In the genomic region with DNA sequence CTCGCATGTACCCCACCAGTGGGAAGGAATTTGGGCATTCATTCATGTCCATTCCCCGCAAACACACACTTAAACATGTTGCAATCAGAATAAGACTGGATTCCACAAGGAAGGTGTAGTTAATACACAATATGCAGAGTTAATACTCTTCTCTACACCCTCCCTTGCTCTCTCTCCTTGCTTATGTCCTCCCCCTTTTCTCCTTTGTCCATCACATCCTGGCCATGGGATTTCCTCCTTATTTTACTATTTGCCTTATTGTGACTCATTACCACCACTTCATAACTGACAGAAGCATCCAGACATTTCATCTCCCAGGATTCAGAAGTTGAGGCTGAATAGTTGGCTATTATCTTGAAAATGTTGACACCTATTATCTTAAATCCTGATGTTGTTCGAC, we compare ENCODE assay signal across 1 cellular context.
TF ChIP-seq lines count a peak whose summit lies in the region.

No MANE protein-coding gene starts in this region.

TF ChIP-seq in IMR-90, 13 proteins besides CTCF, POLR2A, EP300 and RAD21 (continued from another document):
- TF ChIP-seq, protein P1, sequence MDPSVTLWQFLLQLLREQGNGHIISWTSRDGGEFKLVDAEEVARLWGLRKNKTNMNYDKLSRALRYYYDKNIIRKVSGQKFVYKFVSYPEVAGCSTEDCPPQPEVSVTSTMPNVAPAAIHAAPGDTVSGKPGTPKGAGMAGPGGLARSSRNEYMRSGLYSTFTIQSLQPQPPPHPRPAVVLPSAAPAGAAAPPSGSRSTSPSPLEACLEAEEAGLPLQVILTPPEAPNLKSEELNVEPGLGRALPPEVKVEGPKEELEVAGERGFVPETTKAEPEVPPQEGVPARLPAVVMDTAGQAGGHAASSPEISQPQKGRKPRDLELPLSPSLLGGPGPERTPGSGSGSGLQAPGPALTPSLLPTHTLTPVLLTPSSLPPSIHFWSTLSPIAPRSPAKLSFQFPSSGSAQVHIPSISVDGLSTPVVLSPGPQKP (IDR thresholded peaks at IDR 0.05; ENCODE audit: borderline replicate concordance, low read depth, low read length) = no peak
- TF ChIP-seq FOS (IDR thresholded peaks at IDR 0.05; ENCODE audit: low read depth, low read length) (no peak), RFX5 (IDR thresholded peaks at IDR 0.05; ENCODE audit: low read depth, low read length) (no peak), NFE2L2 (IDR thresholded peaks at IDR 0.05; ENCODE audit: low read depth, low read length) (no peak), CEBPB (IDR thresholded peaks at IDR 0.05; ENCODE audit: low read depth, low read length) (no peak), CHD1 (IDR thresholded peaks at IDR 0.05; ENCODE audit: low read depth, low read length) (no peak), RCOR1 (IDR thresholded peaks at IDR 0.05; ENCODE audit: insufficient replicate concordance, low read length) (no peak), SMC3 (IDR thresholded peaks at IDR 0.05; ENCODE audit: low read depth, low read length) (no peak), MAZ (IDR thresholded peaks at IDR 0.05; ENCODE audit: borderline replicate concordance, low read depth, low read length) (no peak), BHLHE40 (IDR thresholded peaks at IDR 0.05; ENCODE audit: low read depth, low read length) (no peak), MAFK (IDR thresholded peaks at IDR 0.05; ENCODE audit: low read depth, low read length) (no peak)
